In genomic region chr13:110914293-110915056, GRCh38 we compare ENCODE assay signal across 1 cellular context.
TF ChIP-seq lines count a peak whose summit lies in the region.

No MANE protein-coding gene starts in this region.

TF ChIP-seq in K562, 482 proteins besides CTCF, POLR2A, EP300 and RAD21 (continued from another document):
- TF ChIP-seq, protein P1, sequence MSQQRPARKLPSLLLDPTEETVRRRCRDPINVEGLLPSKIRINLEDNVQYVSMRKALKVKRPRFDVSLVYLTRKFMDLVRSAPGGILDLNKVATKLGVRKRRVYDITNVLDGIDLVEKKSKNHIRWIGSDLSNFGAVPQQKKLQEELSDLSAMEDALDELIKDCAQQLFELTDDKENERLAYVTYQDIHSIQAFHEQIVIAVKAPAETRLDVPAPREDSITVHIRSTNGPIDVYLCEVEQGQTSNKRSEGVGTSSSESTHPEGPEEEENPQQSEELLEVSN (IDR thresholded peaks at IDR 0.05; ENCODE audit: borderline replicate concordance in 1 of 2, extremely low read depth in 1 of 2, insufficient read depth in 1 of 2, insufficient read length in 1 of 2, low read depth in 1 of 2, low read length in 1 of 2, poor library complexity in 1 of 2, severe bottlenecking in 1 of 2) = peak; percentile 13 to 26
- TF ChIP-seq HDAC1 (IDR thresholded peaks at IDR 0.05) (peak in 1 of 2 experiments; percentile 47; a peak in 2 of 4 replicates), GATAD2B (IDR thresholded peaks at IDR 0.05; ENCODE audit: borderline replicate concordance) (0 out of 2 replicates have a peak, but pooled peaks have one; percentile 70), SRSF7 (optimal IDR thresholded peaks at IDR 0.05; ENCODE audit: low read depth, low read length) (no peak), TEAD1 (CRISPR knock-in tag; IDR thresholded peaks at IDR 0.05) (0 out of 4 replicates have a peak, but pooled peaks of 1 of the 2 experiments have one; percentile 15), MYC (IDR thresholded peaks at IDR 0.05; ENCODE audit: low read depth, low read length) (peak; percentile 16), MYC (CRISPR knock-in tag; IDR thresholded peaks at IDR 0.05; ENCODE audit: borderline replicate concordance, low read depth) (peak; percentile 38; the same call in 1 of the 2 replicates), ZFX (CRISPR knock-in tag; IDR thresholded peaks at IDR 0.05) (peak; percentile 68), NRF1 (conservative IDR thresholded peaks at IDR 0.05 in 1 of 2, IDR thresholded peaks at IDR 0.05 in 1 of 2) (peak; percentile 87 to 89), KDM5B (IDR thresholded peaks at IDR 0.05; ENCODE audit: insufficient replicate concordance, low read depth, low read length) (peak; percentile 32), RBM22 (IDR thresholded peaks at IDR 0.05; ENCODE audit: low read depth, low read length, poor library complexity, severe bottlenecking) (peak; percentile 28), EP400 (IDR thresholded peaks at IDR 0.05) (peak; percentile 63; the same call in 1 of the 2 replicates), TAF9B (IDR thresholded peaks at IDR 0.05; ENCODE audit: partially characterized antibody) (peak; percentile 48), NKRF (IDR thresholded peaks at IDR 0.05; ENCODE audit: borderline replicate concordance) (peak; percentile 56; the same call in 1 of the 2 replicates), TAF1 (IDR thresholded peaks at IDR 0.05; ENCODE audit: control insufficient read depth, extremely low read depth, insufficient read depth, low read length, severe bottlenecking) (peak; percentile 79), ELF2 (CRISPR knock-in tag; IDR thresholded peaks at IDR 0.05) (peak; percentile 44; the same call in 1 of the 2 replicates), POLR2G (IDR thresholded peaks at IDR 0.05; ENCODE audit: low read depth, low read length) (peak; percentile 88), CXXC5 (CRISPR knock-in tag; IDR thresholded peaks at IDR 0.05) (peak; percentile 64)
TF ChIP-seq in K562: peak in this region for 72.
